ENCODE assay signal across 8 cellular contexts in the genomic region with DNA sequence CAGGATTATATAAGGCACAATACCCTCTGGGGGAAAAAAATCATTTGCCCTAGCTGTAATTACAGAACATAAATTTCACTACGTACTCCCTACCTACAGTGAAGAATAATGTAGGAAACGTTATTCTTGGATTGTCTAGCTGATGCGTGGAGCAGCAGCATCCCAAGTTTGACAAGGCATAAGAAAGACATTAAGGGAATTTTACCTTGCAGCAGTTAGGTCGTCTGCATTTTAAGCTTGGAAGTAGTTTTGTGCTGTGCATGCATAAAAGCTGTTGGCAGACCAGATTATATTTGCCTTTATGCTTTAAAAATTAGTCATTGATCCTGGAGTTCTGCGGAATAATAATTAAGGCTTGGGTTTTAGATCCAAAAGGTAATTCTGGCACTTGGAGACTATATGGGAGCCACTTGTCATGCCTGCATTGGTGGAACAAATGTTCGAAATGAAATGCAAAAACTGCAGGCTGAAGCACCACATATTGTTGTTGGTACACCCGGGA. TPM values are rescaled to one million over a fixed set of nuclear protein-coding genes. Genes with fewer than 3 reads are reported as not detected.
DNase-seq lines count a peak whose midpoint lies in the region; ATAC-seq, FAIRE-seq and TF ChIP-seq lines count a peak whose summit lies in the region.
"Had no signal": no experiment of that assay in that cellular context is flagged by ENCODE, and none has a peak within 500 bp of the region (broad histone marks: within the 10 kb centered on the region; RNA-seq: fewer than 3 reads in every experiment).

No MANE protein-coding gene starts in this region.

- intact Hi-C loops in HCT116 (cut with micrococcal nuclease) = no loop called here
- intact Hi-C loops in activated B cell treated with CpG ODN at 0.5 μM for 24 hours (cut with micrococcal nuclease) = loop anchor here (10.0 kb wide), 1 partner anchor 531 kb away; no protein-coding TSS in a partner anchor
- intact Hi-C loops in spleen (cut with DNase I; ENCODE audit: low total_unique reads) = loop anchor here (10.0 kb wide), 2 partner anchors 211 to 851 kb away; a partner anchor contains a TSS

- H3K9me2 ChIP-seq in HCT116 (ENCODE audit: insufficient read depth) (no peaks in the 10 kb centered on the region), hepatocyte (replicated peaks; ENCODE audit: insufficient read depth) (no peaks in the 10 kb centered on the region)

- POLR2A ChIA-PET in HCT116 (lab: Charles Lee) = interaction anchor here (0.7 to 1.6 kb wide), 2 partner anchors 13 to 32 kb away, joined by 3 to 4 read pairs; no protein-coding TSS in a partner anchor
- POLR2A ChIA-PET in activated B cell treated with CpG ODN at 0.5 μM for 24 hours (lab: Charles Lee) = interaction anchor here (1.0 to 6.0 kb wide), 5 partner anchors 14 to 848 kb away, joined by 5 to 258 read pairs (median 46); a partner anchor contains a TSS

- H4K20me1 ChIP-seq in HCT116 (ENCODE audit: insufficient read depth) = peaks cover 46% of the 10 kb centered on the region
- H4K20me1 ChIP-seq in hepatocyte (ENCODE audit: insufficient read depth, poor library complexity, severe bottlenecking) = peaks cover 63% of the 10 kb centered on the region

- H3K36me3 Mint-ChIP-seq in activated B cell treated with CpG ODN at 0.5 μM for 24 hours (ENCODE audit: low read depth) = peaks cover 77% of the 10 kb centered on the region

- FAIRE-seq in GM19239 (lab: Jason Lieb, UNC) = no peak

- peaks cover 61% of the 10 kb centered on the region for H3K4me1 Mint-ChIP-seq in activated B cell treated with CpG ODN at 0.5 μM for 24 hours

- WGBS in hepatocyte (ENCODE audit: low lambda C conversion rate, missing lambda C conversion rate) = 28% methylated on average over 7 of the region's 7 CpGs
- WGBS in spleen, 5 donors = 27 to 56% (median 27%) methylated on average over 7 of the region's 7 CpGs

- H3K4me2 ChIP-seq in HCT116 (ENCODE audit: low read length) = peak overlapping the region; percentile 83
- peak overlapping the region; percentile 94 for H3K4me2 ChIP-seq in hepatocyte

- H3K4me1 ChIP-seq in HCT116 (ENCODE audit: control insufficient read depth in 1 of 2, insufficient read depth in 2 of 2, low read length in 2 of 2) = peaks cover 0 to 13% of the 10 kb centered on the region in 2 experiments; a peak in 2 of 4 replicates
- H3K4me1 ChIP-seq in hepatocyte (ENCODE audit: insufficient read depth) = peaks cover 38% of the 10 kb centered on the region
- H3K4me1 ChIP-seq in spleen = peaks cover 36 to 67% (median 54%) of the 10 kb centered on the region in 6 donors

- peak overlapping the region; percentile 99 for H3K27ac Mint-ChIP-seq in activated B cell treated with CpG ODN at 0.5 μM for 24 hours

- RAD21 ChIA-PET in HCT116 (lab: Charles Lee; ENCODE audit: low non-redundant PET in 1 of 2, low total read pairs in 2 of 2, uncharacterized antibody in 2 of 2, unreplicated experiment in 2 of 2) = no interaction called here

- H3K36me3 ChIP-seq in HCT116 (ENCODE audit: control insufficient read depth in 1 of 2, insufficient read depth in 2 of 2, low read length in 2 of 2) (peaks cover 55 to 58% of the 10 kb centered on the region in 2 experiments), hepatocyte (replicated peaks; ENCODE audit: insufficient read depth, low read depth) (peaks cover 28% of the 10 kb centered on the region), spleen (peaks cover 0 to 65% (median 63%) of the 10 kb centered on the region in 6 donors)

- H3K27ac ChIP-seq in HCT116 (ENCODE audit: low read depth, low read length) (peak overlapping the region; percentile 99; the same call in 1 of the 2 replicates), hepatocyte (peak overlapping the region; percentile 4), spleen (peak overlapping the region in 1 of 8 donors; percentile 99)

- ATAC-seq in HCT116 (no peak), activated B cell treated with CpG ODN at 0.5 μM for 24 hours (ENCODE audit: low read depth) (no peak)

- BruUV-seq in HCT116 (replicated peaks; lab: Mats Ljungman, UMichigan) = no TSS peak

- no peaks in the 10 kb centered on the region for H3K27me3 Mint-ChIP-seq in activated B cell treated with CpG ODN at 0.5 μM for 24 hours

- peak overlapping the region; percentile 96 for H3K9ac ChIP-seq in HCT116 (ENCODE audit: low read length)

- H3K4me3 ChIP-seq in HCT116 (replicated peaks in 1 of 2; ENCODE audit: low read depth in 1 of 2, low read length in 2 of 2) (peak overlapping the region; percentile 87 to 92), hepatocyte (peak overlapping the region; percentile 76), spleen (peak overlapping the region; percentile 66 to 94 (median 88))

- no peaks in the 10 kb centered on the region for H3K27me3 ChIP-seq in HCT116 (ENCODE audit: insufficient read depth, low read length)
- H3K27me3 ChIP-seq in hepatocyte = no peaks in the 10 kb centered on the region
- H3K27me3 ChIP-seq in spleen (replicated peaks in 1 of 7) = no peaks in the 10 kb centered on the region

- TF ChIP-seq RAD21 in HCT116 (IDR thresholded peaks at IDR 0.05; ENCODE audit: low read depth) = no peak

- TF ChIP-seq POLR2A in HCT116 (IDR thresholded peaks at IDR 0.05; ENCODE audit: borderline replicate concordance, extremely low read depth, insufficient read depth, insufficient read length) (no peak), spleen (IDR thresholded peaks at IDR 0.05) (no peak)

- no peak for TF ChIP-seq CTCF in HCT116 (IDR thresholded peaks at IDR 0.05 in 2 of 3, conservative IDR thresholded peaks at IDR 0.05 in 1 of 3; ENCODE audit: borderline replicate concordance in 1 of 3, insufficient read depth in 1 of 3, low read depth in 2 of 3, low read length in 2 of 3)
- no peak for TF ChIP-seq CTCF in activated B cell treated with CpG ODN at 0.5 μM for 24 hours (IDR thresholded peaks at IDR 0.05)
- TF ChIP-seq CTCF in hepatocyte (IDR thresholded peaks at IDR 0.05; ENCODE audit: poor library complexity) = no peak
- TF ChIP-seq CTCF in spleen (IDR thresholded peaks at IDR 0.05 in 8 of 11, conservative IDR thresholded peaks at IDR 0.05 in 3 of 11) = no peak

- CTCF ChIA-PET in HCT116 (lab: Charles Lee) (no interaction called here), activated B cell treated with CpG ODN at 0.5 μM for 24 hours (lab: Charles Lee) (interaction anchor here (1.2 kb wide), 1 partner anchor 36 kb away, joined by 5 read pairs; no protein-coding TSS in a partner anchor)

- H2AFZ ChIP-seq in HCT116 (ENCODE audit: low read depth, low read length, poor library complexity, severe bottlenecking) (no peak overlapping the region), hepatocyte (no peak overlapping the region)

- H3K9me3 Mint-ChIP-seq in activated B cell treated with CpG ODN at 0.5 μM for 24 hours = no peaks in the 10 kb centered on the region

- H3K4me3 Mint-ChIP-seq in activated B cell treated with CpG ODN at 0.5 μM for 24 hours = peak overlapping the region; percentile 98

- H3K79me2 ChIP-seq in HCT116 (ENCODE audit: insufficient read depth, low read length) (peaks cover 62% of the 10 kb centered on the region), hepatocyte (peaks cover 56% of the 10 kb centered on the region)

- DNase-seq in HCT116 (ENCODE audit: low read depth, low spot score) (no peak), activated B cell treated with CpG ODN at 0.5 μM for 24 hours (no peak), hepatocyte (ENCODE audit: low spot score) (no peak), spleen (no peak), GM19239 (ENCODE audit: insufficient read length, low spot score) (no peak), DMS79 (lab: John Stamatoyannopoulos, UW) (no peak), GM03348 (ENCODE audit: low spot score) (no peak)

- no peaks in the 10 kb centered on the region for H3K9me3 ChIP-seq in HCT116 (ENCODE audit: control insufficient read depth in 1 of 2, insufficient read depth in 1 of 2, low read depth in 1 of 2, low read length in 2 of 2)
- no peaks in the 10 kb centered on the region for H3K9me3 ChIP-seq in hepatocyte (ENCODE audit: low read depth)
- no peaks in the 10 kb centered on the region for H3K9me3 ChIP-seq in spleen

TF ChIP-seq in HCT116, 20 proteins besides CTCF, POLR2A, EP300 and RAD21:
- TF ChIP-seq, protein P1, sequence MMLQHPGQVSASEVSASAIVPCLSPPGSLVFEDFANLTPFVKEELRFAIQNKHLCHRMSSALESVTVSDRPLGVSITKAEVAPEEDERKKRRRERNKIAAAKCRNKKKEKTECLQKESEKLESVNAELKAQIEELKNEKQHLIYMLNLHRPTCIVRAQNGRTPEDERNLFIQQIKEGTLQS (IDR thresholded peaks at IDR 0.05) = no peak
- no peak for TF ChIP-seq CBX3 (IDR thresholded peaks at IDR 0.05; ENCODE audit: low read depth)
- no peak for TF ChIP-seq ZFX (IDR thresholded peaks at IDR 0.05)
- TF ChIP-seq SRF (IDR thresholded peaks at IDR 0.05; ENCODE audit: low read depth) = no peak
- 0 out of 2 replicates have a peak, but pooled peaks have one; percentile 24 for TF ChIP-seq SIN3A (IDR thresholded peaks at IDR 0.05; ENCODE audit: low read depth)
- peak; percentile 40 for TF ChIP-seq JUND (IDR thresholded peaks at IDR 0.05)
- no peak for TF ChIP-seq EGR1 (IDR thresholded peaks at IDR 0.05; ENCODE audit: low read depth)
- TF ChIP-seq EZH2phosphoT487 (IDR thresholded peaks at IDR 0.05; ENCODE audit: borderline replicate concordance) = no peak
- peak; percentile 30; the same call in 1 of the 2 replicates for TF ChIP-seq POLR2AphosphoS5 (IDR thresholded peaks at IDR 0.05; ENCODE audit: low read depth, low read length)

RNA-seq across cellular contexts. Expression of a gene that starts 2.2 kb away (rescaled TPM):
- 398 TPM for total RNA-seq in HCT116 (2021; ENCODE audit: unreplicated experiment)
- 347 and 396 TPM in 2 replicates for polyA plus RNA-seq in HCT116 (2012)
- 533 and 574 TPM in 2 replicates for total RNA-seq in activated B cell treated with CpG ODN at 0.5 μM for 24 hours
- 558 and 589 TPM in 2 replicates for total RNA-seq in hepatocyte
- polyA plus RNA-seq in hepatocyte = 155 and 195 TPM in 2 replicates
- 100 to 1,000 TPM; 255 to 512 (median 355) TPM for total RNA-seq in spleen
- polyA plus RNA-seq in spleen = 100 to 1,000 TPM; 354 to 397 (median 381) TPM

RNA-seq across cellular contexts. Expression of a gene that starts 20.7 kb away (rescaled TPM):
- 86.2 TPM for total RNA-seq in HCT116 (2021; ENCODE audit: unreplicated experiment)
- polyA plus RNA-seq in HCT116 (2012) = 41.6 and 55.6 TPM in 2 replicates
- total RNA-seq in activated B cell treated with CpG ODN at 0.5 μM for 24 hours = 28.8 and 29.9 TPM in 2 replicates
- 24.8 and 28.6 TPM in 2 replicates for total RNA-seq in hepatocyte
- polyA plus RNA-seq in hepatocyte = 14.9 and 22.3 TPM in 2 replicates
- 10 to 100 TPM; 14.4 to 22.0 (median 18.3) TPM for total RNA-seq in spleen
- 10 to 100 TPM; 17.5 to 27.2 (median 23.9) TPM for polyA plus RNA-seq in spleen

RNA-seq across cellular contexts. Expression of a gene that starts 56.9 kb away (rescaled TPM):
- total RNA-seq in HCT116 (2021; ENCODE audit: unreplicated experiment) = not detected
- polyA plus RNA-seq in HCT116 (2012) = not detected in 2 replicates
- total RNA-seq in activated B cell treated with CpG ODN at 0.5 μM for 24 hours = not detected in 2 replicates
- total RNA-seq in hepatocyte = not detected in 2 replicates
- polyA plus RNA-seq in hepatocyte = not detected in 2 replicates
- under 1 TPM in 1 of 7 donors, not detected in 6; 0.17 TPM for total RNA-seq in spleen
- under 1 TPM in 2 of 3 donors, not detected in 1; 0.11 to 0.12 TPM for polyA plus RNA-seq in spleen
- total RNA-seq: activated CD8-positive, alpha-beta memory T cell treated with anti-CD3 and anti-CD28 coated beads for 36 hours had no signal
